Comparison of ENCODE assay signal across 23 cellular contexts in genomic region chr6:112752791-112753190, GRCh38.
"Had no signal": no experiment of that assay in that cellular context is flagged by ENCODE, and none has a peak within 500 bp of the region (broad histone marks: within the 10 kb centered on the region; RNA-seq: fewer than 3 reads in every experiment).

No MANE protein-coding gene starts in this region.

- H3K36me3 ChIP-seq: colonic mucosa, esophagus squamous epithelium, gastroesophageal sphincter, heart left ventricle, left lung, lower lobe of right lung had no signal

- H3K27me3 ChIP-seq: colonic mucosa, esophagus squamous epithelium, foreskin keratinocyte, gastroesophageal sphincter, heart left ventricle, hepatocyte, left lung had no signal

- H3K4me3 ChIP-seq: colonic mucosa, esophagus squamous epithelium, gastroesophageal sphincter, heart left ventricle, hepatocyte, left lung, lower lobe of right lung, mucosa of descending colon had no signal

- H3K79me2 ChIP-seq: hepatocyte had no signal

- H3K4me1 ChIP-seq: colonic mucosa, esophagus squamous epithelium, foreskin keratinocyte, gastroesophageal sphincter, heart left ventricle, left lung, lower lobe of right lung had no signal

- H3K9me3 ChIP-seq: colonic mucosa, esophagus squamous epithelium, lower lobe of right lung, mucosa of descending colon had no signal

- H3K27ac ChIP-seq: colonic mucosa, epithelial cell of prostate, esophagus squamous epithelium, foreskin keratinocyte, gastroesophageal sphincter, heart left ventricle, hepatocyte, lower lobe of right lung had no signal

- H2AFZ ChIP-seq: hepatocyte had no signal

- H3K4me2 ChIP-seq: hepatocyte had no signal

- DNase-seq: colonic mucosa; cortex of kidney; effector CD8-positive, alpha-beta T cell; effector memory CD8-positive, alpha-beta T cell; endodermal cell; erythroblast; esophagus squamous epithelium; foreskin keratinocyte; heart left ventricle; hypothalamus; immature natural killer cell; left cardiac atrium; left lung; left ventricle myocardium superior; lower lobe of right lung; mesenchymal stem cell; mucosa of descending colon; naive B cell; naive thymus-derived CD8-positive, alpha-beta T cell had no signal

- ATAC-seq: effector memory CD8-positive, alpha-beta T cell; esophagus mucosa; foreskin keratinocyte; gastroesophageal sphincter; heart left ventricle; left cardiac atrium; left lung; left ventricle myocardium superior; lower lobe of right lung; mucosa of descending colon; naive thymus-derived CD8-positive, alpha-beta T cell had no signal
